1 cellular context compared by ENCODE assay signal in genomic region chr15:41233367-41233771, GRCh38.
TF ChIP-seq lines count a peak whose summit lies in the region.

No MANE protein-coding gene starts in this region.

TF ChIP-seq in K562, 482 proteins besides CTCF, POLR2A, EP300 and RAD21 (continued from another document and continues in another):
- TF ChIP-seq MGA (IDR thresholded peaks at IDR 0.05): no peak
- peak; percentile 92 for TF ChIP-seq ZBTB5 (IDR thresholded peaks at IDR 0.05)
- no peak for TF ChIP-seq TOE1 (IDR thresholded peaks at IDR 0.05; ENCODE audit: borderline replicate concordance)
- TF ChIP-seq TOE1 (CRISPR knock-in tag; IDR thresholded peaks at IDR 0.05; ENCODE audit: borderline replicate concordance, low read depth): no peak
- TF ChIP-seq E2F4 (CRISPR knock-in tag; IDR thresholded peaks at IDR 0.05; ENCODE audit: low read depth): no peak
- no peak for TF ChIP-seq BCLAF1 (IDR thresholded peaks at IDR 0.05; ENCODE audit: borderline replicate concordance in 1 of 2, control insufficient read depth in 1 of 2, low read depth in 2 of 2, low read length in 1 of 2)
- TF ChIP-seq ZNF121 (CRISPR knock-in tag; conservative IDR thresholded peaks at IDR 0.05): no peak
- no peak for TF ChIP-seq SFPQ (IDR thresholded peaks at IDR 0.05; ENCODE audit: low read depth, low read length)
- TF ChIP-seq FUS (optimal IDR thresholded peaks at IDR 0.05; ENCODE audit: low read depth, low read length): no peak
- TF ChIP-seq HDAC3 (IDR thresholded peaks at IDR 0.05; ENCODE audit: borderline replicate concordance, partially characterized antibody): peak; percentile 66
- no peak for TF ChIP-seq SP2 (IDR thresholded peaks at IDR 0.05; ENCODE audit: extremely low read depth, low read depth, low read length, poor library complexity, severe bottlenecking)
- no peak; the same call in 1 of the 2 replicates for TF ChIP-seq ZBTB2 (IDR thresholded peaks at IDR 0.05)
- TF ChIP-seq ZNF449 (CRISPR knock-in tag; IDR thresholded peaks at IDR 0.05): no peak
- no peak for TF ChIP-seq CBFB (CRISPR knock-in tag; IDR thresholded peaks at IDR 0.05)
- TF ChIP-seq HMGN3 (IDR thresholded peaks at IDR 0.05; ENCODE audit: borderline replicate concordance, extremely low read depth, insufficient read length, low read depth, low read length): no peak
- TF ChIP-seq EHMT2 (IDR thresholded peaks at IDR 0.05): no peak
- TF ChIP-seq ZNF766 (CRISPR knock-in tag; conservative IDR thresholded peaks at IDR 0.05): no peak
- TF ChIP-seq SMARCC2 (IDR thresholded peaks at IDR 0.05; ENCODE audit: low read depth): peak; percentile 74
- TF ChIP-seq ZNF277 (CRISPR knock-in tag; IDR thresholded peaks at IDR 0.05; ENCODE audit: borderline replicate concordance): no peak
- no peak for TF ChIP-seq ZNF23 (CRISPR knock-in tag; IDR thresholded peaks at IDR 0.05)
- peak; percentile 47; the same call in 1 of the 2 replicates for TF ChIP-seq ZFX (CRISPR knock-in tag; IDR thresholded peaks at IDR 0.05)
- no peak; the same call in 1 of the 2 replicates for TF ChIP-seq GABPB1 (CRISPR knock-in tag; IDR thresholded peaks at IDR 0.05)
- TF ChIP-seq ZKSCAN3 (CRISPR knock-in tag; IDR thresholded peaks at IDR 0.05): no peak
